In the genomic region with DNA sequence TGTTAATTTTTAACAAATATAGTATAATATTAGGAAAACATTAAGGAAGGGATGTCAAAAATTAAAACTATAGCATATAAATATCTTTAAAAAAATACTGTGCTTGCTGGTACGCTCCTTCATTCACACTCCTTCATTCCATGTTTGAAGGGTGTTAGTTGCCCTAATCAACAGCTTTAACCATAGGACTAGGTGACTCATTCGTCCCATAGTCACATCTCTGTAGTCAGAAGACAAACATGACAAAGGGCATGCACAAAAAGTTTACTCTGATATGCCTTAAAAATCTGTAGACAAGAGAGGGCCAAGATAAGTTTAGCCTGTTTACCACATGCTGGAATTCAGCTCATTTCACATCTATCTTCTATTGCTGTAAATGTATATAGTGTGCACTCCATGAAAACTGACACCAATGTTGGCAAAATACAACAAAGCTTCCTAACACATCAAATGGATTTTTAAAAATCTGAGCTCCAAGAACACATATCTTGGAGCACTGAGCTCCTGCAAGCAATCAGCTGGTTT, we compare ENCODE assay signal across 9 cellular contexts. TPM values are rescaled to one million over a fixed set of nuclear protein-coding genes. Genes with fewer than 3 reads are reported as not detected.
A peak's percentile ranks its signal among the peaks of the same experiment; 100 is the strongest.
DNase-seq lines count a peak whose midpoint lies in the region; ATAC-seq and TF ChIP-seq lines count a peak whose summit lies in the region.
"Had no signal": no experiment of that assay in that cellular context is flagged by ENCODE, and none has a peak within 500 bp of the region (broad histone marks: within the 10 kb centered on the region; RNA-seq: fewer than 3 reads in every experiment).

No MANE protein-coding gene starts in this region.

- no peak overlapping the region for H3K27ac Mint-ChIP-seq in activated CD8-positive, alpha-beta T cell treated with anti-CD3 and anti-CD28 coated beads for 36 hours
- no peak overlapping the region for H3K27ac Mint-ChIP-seq in activated CD8-positive, alpha-beta T cell treated with anti-CD3 and anti-CD28 coated beads, Interleukin-2, amount 10 ng/mL, durations not matched to agents 7 days and 5 days
- peak overlapping the region; percentile 82 for H3K27ac Mint-ChIP-seq in type B pancreatic cell
- H3K27ac Mint-ChIP-seq: dendritic cell treated with granulocyte-macrophage colony-stimulating factor and Interleukin-4, amounts not matched to agents 40 ng/mL and 50 ng/mL, for 4 days had no signal

- H3K27ac ChIP-seq in breast epithelium (peak overlapping the region; percentile 77 to 84), lower lobe of right lung (peak overlapping the region; percentile 84)

- no peak for TF ChIP-seq POLR2A in breast epithelium (IDR thresholded peaks at IDR 0.05)

- H3K4me3 Mint-ChIP-seq in activated CD8-positive, alpha-beta T cell treated with anti-CD3 and anti-CD28 coated beads for 36 hours = peak overlapping the region; percentile 39
- no peak overlapping the region for H3K4me3 Mint-ChIP-seq in activated CD8-positive, alpha-beta T cell treated with anti-CD3 and anti-CD28 coated beads, Interleukin-2, amount 10 ng/mL, durations not matched to agents 7 days and 5 days
- H3K4me3 Mint-ChIP-seq in type B pancreatic cell = peak overlapping the region; percentile 94
- H3K4me3 Mint-ChIP-seq: dendritic cell treated with granulocyte-macrophage colony-stimulating factor and Interleukin-4, amounts not matched to agents 40 ng/mL and 50 ng/mL, for 4 days had no signal

- CTCF ChIA-PET in activated CD8-positive, alpha-beta T cell treated with anti-CD3 and anti-CD28 coated beads for 36 hours (lab: Charles Lee) = no interaction called here
- CTCF ChIA-PET in activated CD8-positive, alpha-beta T cell treated with anti-CD3 and anti-CD28 coated beads, Interleukin-2, amount 10 ng/mL, durations not matched to agents 7 days and 5 days (lab: Charles Lee) = no interaction called here

- H3K36me3 ChIP-seq in breast epithelium (no peaks in the 10 kb centered on the region), lower lobe of right lung (no peaks in the 10 kb centered on the region)

- peaks cover 15% of the 10 kb centered on the region for H3K27me3 Mint-ChIP-seq in activated CD8-positive, alpha-beta T cell treated with anti-CD3 and anti-CD28 coated beads for 36 hours
- peaks cover 21% of the 10 kb centered on the region for H3K27me3 Mint-ChIP-seq in activated CD8-positive, alpha-beta T cell treated with anti-CD3 and anti-CD28 coated beads, Interleukin-2, amount 10 ng/mL, durations not matched to agents 7 days and 5 days (ENCODE audit: low read depth)
- peaks cover 13% of the 10 kb centered on the region for H3K27me3 Mint-ChIP-seq in type B pancreatic cell

- H3K4me3 ChIP-seq in breast epithelium = peak overlapping the region; percentile 60 to 75 (median 62)
- H3K4me3 ChIP-seq in lower lobe of right lung = peak overlapping the region; percentile 60

- H3K36me3 Mint-ChIP-seq in activated CD8-positive, alpha-beta T cell treated with anti-CD3 and anti-CD28 coated beads for 36 hours (ENCODE audit: low read depth) = no peaks in the 10 kb centered on the region
- H3K36me3 Mint-ChIP-seq in activated CD8-positive, alpha-beta T cell treated with anti-CD3 and anti-CD28 coated beads, Interleukin-2, amount 10 ng/mL, durations not matched to agents 7 days and 5 days (ENCODE audit: low read depth) = no peaks in the 10 kb centered on the region
- H3K36me3 Mint-ChIP-seq in type B pancreatic cell = no peaks in the 10 kb centered on the region

- POLR2A ChIA-PET in activated CD8-positive, alpha-beta T cell treated with anti-CD3 and anti-CD28 coated beads for 36 hours (lab: Charles Lee) = no interaction called here
- POLR2A ChIA-PET in activated CD8-positive, alpha-beta T cell treated with anti-CD3 and anti-CD28 coated beads, Interleukin-2, amount 10 ng/mL, durations not matched to agents 7 days and 5 days (lab: Charles Lee) = no interaction called here

- DNase-seq in activated CD8-positive, alpha-beta T cell treated with anti-CD3 and anti-CD28 coated beads for 36 hours = no peak
- DNase-seq in activated CD8-positive, alpha-beta T cell treated with anti-CD3 and anti-CD28 coated beads, Interleukin-2, amount 10 ng/mL, durations not matched to agents 7 days and 5 days = no peak
- DNase-seq in breast epithelium (ENCODE audit: low spot score in 2 of 2) (no peak), lower lobe of right lung (no peak), type B pancreatic cell (ENCODE audit: extremely low spot score, unreplicated experiment) (no peak), CD1c-positive myeloid dendritic cell (ENCODE audit: extremely low spot score) (no peak)

- ATAC-seq in activated CD8-positive, alpha-beta T cell treated with anti-CD3 and anti-CD28 coated beads for 36 hours = peak; percentile 64
- ATAC-seq in activated CD8-positive, alpha-beta T cell treated with anti-CD3 and anti-CD28 coated beads, Interleukin-2, amount 10 ng/mL, durations not matched to agents 7 days and 5 days = no peak
- ATAC-seq in lower lobe of right lung = no peak
- no peak for ATAC-seq in GM18870 (IDR thresholded peaks at IDR 0.05; ENCODE audit: unreplicated experiment)
- no peak for ATAC-seq in GM18517 (IDR thresholded peaks at IDR 0.05; ENCODE audit: unreplicated experiment)

- intact Hi-C loops in activated CD8-positive, alpha-beta T cell treated with anti-CD3 and anti-CD28 coated beads for 36 hours (cut with micrococcal nuclease) = no loop called here
- intact Hi-C loops in breast epithelium (cut with DNase I; ENCODE audit: low total_unique reads) = no loop called here
- intact Hi-C loops in lower lobe of right lung (cut with DNase I) = no loop called here

- H3K9me3 ChIP-seq in breast epithelium (no peaks in the 10 kb centered on the region), lower lobe of right lung (no peaks in the 10 kb centered on the region)

- H3K4me1 ChIP-seq in breast epithelium (no peaks in the 10 kb centered on the region), lower lobe of right lung (peaks cover 32% of the 10 kb centered on the region)

- H3K27me3 ChIP-seq in breast epithelium (no peaks in the 10 kb centered on the region), lower lobe of right lung (ENCODE audit: low read depth) (no peaks in the 10 kb centered on the region)

- peaks cover 8% of the 10 kb centered on the region for H3K4me1 Mint-ChIP-seq in activated CD8-positive, alpha-beta T cell treated with anti-CD3 and anti-CD28 coated beads for 36 hours (ENCODE audit: low read depth)
- peaks cover 3% of the 10 kb centered on the region for H3K4me1 Mint-ChIP-seq in activated CD8-positive, alpha-beta T cell treated with anti-CD3 and anti-CD28 coated beads, Interleukin-2, amount 10 ng/mL, durations not matched to agents 7 days and 5 days (ENCODE audit: low read depth)
- H3K4me1 Mint-ChIP-seq in type B pancreatic cell (ENCODE audit: unreplicated experiment) = peaks cover 18% of the 10 kb centered on the region

- H3K9me3 Mint-ChIP-seq in activated CD8-positive, alpha-beta T cell treated with anti-CD3 and anti-CD28 coated beads for 36 hours = no peaks in the 10 kb centered on the region
- no peaks in the 10 kb centered on the region for H3K9me3 Mint-ChIP-seq in activated CD8-positive, alpha-beta T cell treated with anti-CD3 and anti-CD28 coated beads, Interleukin-2, amount 10 ng/mL, durations not matched to agents 7 days and 5 days (ENCODE audit: insufficient read depth)
- peaks cover 6% of the 10 kb centered on the region for H3K9me3 Mint-ChIP-seq in type B pancreatic cell
- H3K9me3 Mint-ChIP-seq: dendritic cell treated with granulocyte-macrophage colony-stimulating factor and Interleukin-4, amounts not matched to agents 40 ng/mL and 50 ng/mL, for 4 days had no signal

- no peak for TF ChIP-seq CTCF in activated CD8-positive, alpha-beta T cell treated with anti-CD3 and anti-CD28 coated beads for 36 hours (IDR thresholded peaks at IDR 0.05)
- TF ChIP-seq CTCF in breast epithelium (IDR thresholded peaks at IDR 0.05) (no peak), lower lobe of right lung (IDR thresholded peaks at IDR 0.05) (no peak), type B pancreatic cell (conservative IDR thresholded peaks at IDR 0.05) (no peak)

RNA-seq across cellular contexts. Expression of a gene that starts 0.6 kb away (rescaled TPM):
- total RNA-seq in activated CD8-positive, alpha-beta T cell treated with anti-CD3 and anti-CD28 coated beads for 36 hours = not detected
- total RNA-seq in activated CD8-positive, alpha-beta T cell treated with anti-CD3 and anti-CD28 coated beads, Interleukin-2, amount 10 ng/mL, durations not matched to agents 7 days and 5 days = not detected
- 10 to 100 TPM in 2 of 3 donors, 1 to 10 TPM in 1; 6.9 to 17.8 (median 13.9) TPM for total RNA-seq in breast epithelium
- 13.9 TPM for total RNA-seq in lower lobe of right lung
- 5.6 and 10.1 TPM in 2 replicates for total RNA-seq in type B pancreatic cell (ENCODE audit: low replicate concordance)
